In genomic region chr6:154732824-154733609, GRCh38 we compare ENCODE assay signal across 8 cellular contexts. TPM values are rescaled to one million over a fixed set of nuclear protein-coding genes. Genes with fewer than 3 reads are reported as not detected.
A peak's percentile ranks its signal among the peaks of the same experiment; 100 is the strongest.
DNase-seq lines count a peak whose midpoint lies in the region; ATAC-seq and TF ChIP-seq lines count a peak whose summit lies in the region.

Gene SCAF8 (plus strand): TSS chr6:154733416. CDS start chr6:154733901, 485 bp downstream.

- peak within 1 kb of the TSS; percentile 95 for H3K4me3 Mint-ChIP-seq in CD4-positive, alpha-beta T cell
- peak within 1 kb of the TSS; percentile 86 for H3K4me3 Mint-ChIP-seq in activated CD8-positive, alpha-beta T cell treated with anti-CD3 and anti-CD28 coated beads, Interleukin-2, amount 10 ng/mL, durations not matched to agents 7 days and 5 days

- H3K9me3 Mint-ChIP-seq in CD4-positive, alpha-beta T cell, result no peaks in the 10 kb centered on the region
- H3K9me3 Mint-ChIP-seq in activated CD8-positive, alpha-beta T cell treated with anti-CD3 and anti-CD28 coated beads, Interleukin-2, amount 10 ng/mL, durations not matched to agents 7 days and 5 days (ENCODE audit: insufficient read depth), result no peaks in the 10 kb centered on the region

- no peaks in the 10 kb centered on the region for H3K36me3 ChIP-seq in ectodermal cell (ENCODE audit: control insufficient read depth, insufficient read depth, low read length)

- CTCF ChIA-PET in CD4-positive, alpha-beta T cell (lab: Charles Lee), result interaction anchor here (1.9 kb wide), 1 partner anchor 57 kb away, joined by 7 read pairs; no protein-coding TSS in a partner anchor
- CTCF ChIA-PET in activated CD8-positive, alpha-beta T cell treated with anti-CD3 and anti-CD28 coated beads, Interleukin-2, amount 10 ng/mL, durations not matched to agents 7 days and 5 days (lab: Charles Lee), result no interaction called here

- no peaks in the 10 kb centered on the region for H3K27me3 Mint-ChIP-seq in CD4-positive, alpha-beta T cell
- no peaks in the 10 kb centered on the region for H3K27me3 Mint-ChIP-seq in activated CD8-positive, alpha-beta T cell treated with anti-CD3 and anti-CD28 coated beads, Interleukin-2, amount 10 ng/mL, durations not matched to agents 7 days and 5 days (ENCODE audit: low read depth)

- H3K27me3 ChIP-seq in CD4-positive, alpha-beta T cell (ENCODE audit: control insufficient read depth, insufficient read depth, low read length), result no peaks in the 10 kb centered on the region
- no peaks in the 10 kb centered on the region for H3K27me3 ChIP-seq in ectodermal cell (ENCODE audit: control insufficient read depth, insufficient read depth, low read length, poor library complexity, severe bottlenecking)

- intact Hi-C loops in CD4-positive, alpha-beta T cell (cut with DNase I, micrococcal nuclease), result loop anchor here (1.0 to 2.0 kb wide), 4 partner anchors 56 to 72 kb away; no protein-coding TSS in a partner anchor

- peak; percentile 70 to 88 (median 81) for DNase-seq in CD4-positive, alpha-beta T cell
- DNase-seq in GM19240 (ENCODE audit: insufficient read length, low spot score), result peak; percentile 41
- DNase-seq in NCI-H774 (lab: John Stamatoyannopoulos, UW), result peak; percentile 89
- DNase-seq in activated CD8-positive, alpha-beta T cell treated with anti-CD3 and anti-CD28 coated beads, Interleukin-2, amount 10 ng/mL, durations not matched to agents 7 days and 5 days, result peak; percentile 84
- DNase-seq in lung microvascular endothelial cell (ENCODE audit: low read depth in 2 of 2), result peak; percentile 85 to 90
- DNase-seq in stimulated activated CD4-positive, alpha-beta T cell treated with anti-CD3 and anti-CD28 coated beads, TNF-alpha, amount 100 ng/mL, for 48 hours (ENCODE audit: low read depth in 3 of 3), result peak; percentile 63 to 79 (median 69)

- POLR2A ChIA-PET in CD4-positive, alpha-beta T cell (lab: Charles Lee), result no interaction called here
- POLR2A ChIA-PET in activated CD8-positive, alpha-beta T cell treated with anti-CD3 and anti-CD28 coated beads, Interleukin-2, amount 10 ng/mL, durations not matched to agents 7 days and 5 days (lab: Charles Lee), result interaction anchor here (0.6 kb wide), 1 partner anchor 1981 kb away, joined by 3 read pairs; no protein-coding TSS in a partner anchor

- peak; percentile 69 for TF ChIP-seq CTCF in CD4-positive, alpha-beta T cell (IDR thresholded peaks at IDR 0.05)

- ATAC-seq in CD4-positive, alpha-beta T cell (ENCODE audit: poor library complexity), result peak; percentile 65
- ATAC-seq in HG03457 (IDR thresholded peaks at IDR 0.05; ENCODE audit: unreplicated experiment), result peak; percentile 72
- ATAC-seq in activated CD8-positive, alpha-beta T cell treated with anti-CD3 and anti-CD28 coated beads, Interleukin-2, amount 10 ng/mL, durations not matched to agents 7 days and 5 days, result peak; percentile 79

- H3K4me3 ChIP-seq in ectodermal cell (ENCODE audit: insufficient read depth, low read depth, low read length), result peak within 1 kb of the TSS; percentile 92

- peaks cover 35% of the 10 kb centered on the region for H3K4me1 Mint-ChIP-seq in CD4-positive, alpha-beta T cell (ENCODE audit: low read depth)
- peaks cover 38% of the 10 kb centered on the region for H3K4me1 Mint-ChIP-seq in activated CD8-positive, alpha-beta T cell treated with anti-CD3 and anti-CD28 coated beads, Interleukin-2, amount 10 ng/mL, durations not matched to agents 7 days and 5 days (ENCODE audit: low read depth)

- H3K36me3 Mint-ChIP-seq in CD4-positive, alpha-beta T cell (ENCODE audit: low read depth), result peaks cover 16% of the 10 kb centered on the region
- H3K36me3 Mint-ChIP-seq in activated CD8-positive, alpha-beta T cell treated with anti-CD3 and anti-CD28 coated beads, Interleukin-2, amount 10 ng/mL, durations not matched to agents 7 days and 5 days (ENCODE audit: low read depth), result peaks cover 9% of the 10 kb centered on the region

- no peaks in the 10 kb centered on the region for H3K9me3 ChIP-seq in CD4-positive, alpha-beta T cell (ENCODE audit: control insufficient read depth, low read length)
- no peaks in the 10 kb centered on the region for H3K9me3 ChIP-seq in ectodermal cell (ENCODE audit: control insufficient read depth, low read length)

- peak within 1 kb of the TSS; percentile 86 for H3K27ac Mint-ChIP-seq in CD4-positive, alpha-beta T cell
- peak within 1 kb of the TSS; percentile 97 for H3K27ac Mint-ChIP-seq in activated CD8-positive, alpha-beta T cell treated with anti-CD3 and anti-CD28 coated beads, Interleukin-2, amount 10 ng/mL, durations not matched to agents 7 days and 5 days

- 0 to 1% methylated on average over 76 of the region's 76 CpGs for WGBS in ectodermal cell, 2 experiments

- peak within 1 kb of the TSS; percentile 98 for H3K27ac ChIP-seq in CD4-positive, alpha-beta T cell (ENCODE audit: low read depth, low read length)
- H3K27ac ChIP-seq in ectodermal cell (ENCODE audit: insufficient read depth, low read depth, low read length, poor library complexity, severe bottlenecking), result peak within 1 kb of the TSS; percentile 98

- peaks cover 14% of the 10 kb centered on the region for H3K4me1 ChIP-seq in ectodermal cell (ENCODE audit: control insufficient read depth, insufficient read depth, low read length)

RNA-seq across cellular contexts. Expression of gene SCAF8, which starts in this region (rescaled TPM):
- 10 to 100 TPM; 82.6 to 83.8 TPM for total RNA-seq in CD4-positive, alpha-beta T cell
- 10 to 100 TPM; 35.7 to 36.6 TPM for total RNA-seq in activated CD8-positive, alpha-beta T cell treated with anti-CD3 and anti-CD28 coated beads, Interleukin-2, amount 10 ng/mL, durations not matched to agents 7 days and 5 days
- 50.6 TPM for polyA plus RNA-seq in ectodermal cell (2013, experiment 1 of 4)
- polyA plus RNA-seq in ectodermal cell (2013, experiment 2 of 4), result 68.4 TPM
- 44.0 TPM for polyA plus RNA-seq in ectodermal cell (2013, experiment 3 of 4)
- 48.8 TPM for polyA plus RNA-seq in ectodermal cell (2013, experiment 4 of 4)
- 14.8 and 17.9 TPM in 2 replicates for total RNA-seq in lung microvascular endothelial cell

Comparison
In these comparisons a context has a peak if more than half of its experiments do, and no peak if none do; other contexts are left out.
1. Peak in every context shown above with its lines: DNase-seq, ATAC-seq, H3K4me3 ChIP-seq and H3K27ac ChIP-seq.